31 cellular contexts compared by ENCODE assay signal in the genomic region with DNA sequence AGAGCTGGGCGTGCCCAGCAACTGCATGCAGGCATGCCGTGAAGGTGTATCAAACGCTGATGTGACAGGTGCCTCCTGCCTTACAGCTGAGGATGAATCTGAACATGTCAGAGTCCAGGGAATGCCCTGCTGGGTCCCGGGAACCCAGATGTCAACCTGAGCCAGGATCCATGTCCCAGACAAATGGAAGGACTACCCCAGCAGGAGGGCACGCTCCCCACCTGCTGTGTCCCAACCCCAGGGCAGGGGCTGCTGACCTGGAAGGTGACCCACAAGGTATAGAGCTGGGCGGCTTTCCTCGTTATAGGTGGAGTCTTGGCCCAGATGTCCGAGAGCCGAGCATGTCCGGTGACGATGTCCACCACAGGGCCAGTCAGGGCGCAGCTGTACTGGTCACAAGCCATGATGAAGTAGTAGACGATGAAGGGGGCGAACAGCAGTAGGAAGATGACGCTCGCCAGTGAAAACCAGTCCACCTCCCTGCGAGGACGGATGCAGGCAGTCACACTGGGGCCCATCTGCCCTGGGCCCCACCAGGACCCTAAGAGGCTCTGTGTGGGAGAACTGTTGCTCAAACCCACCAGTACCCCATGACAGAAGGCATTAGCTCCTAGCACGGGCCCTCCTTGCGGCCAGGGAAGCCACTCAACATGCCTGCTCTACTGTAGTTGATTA.
"Had no signal": no experiment of that assay in that cellular context is flagged by ENCODE, and none has a peak within 500 bp of the region (broad histone marks: within the 10 kb centered on the region; RNA-seq: fewer than 3 reads in every experiment).

No MANE protein-coding gene starts in this region.

- H3K9me3 ChIP-seq: adrenal gland, ascending aorta, lower lobe of right lung, neutrophil, tibial artery, upper lobe of right lung had no signal

- H3K4me3 Mint-ChIP-seq: activated CD4-positive, alpha-beta memory T cell treated with anti-CD3 and anti-CD28 coated beads, Interleukin-2, amount 10 ng/mL, durations not matched to agents 7 days and 5 days; activated CD4-positive, alpha-beta T cell treated with anti-CD3 and anti-CD28 coated beads, Interleukin-2, amount 10 ng/mL, durations not matched to agents 24 days and 14 days; activated naive CD8-positive, alpha-beta T cell treated with anti-CD3 and anti-CD28 coated beads for 36 hours; brain; dendritic cell treated with granulocyte-macrophage colony-stimulating factor and Interleukin-4, amounts not matched to agents 40 ng/mL and 50 ng/mL, for 4 days; endodermal cell; nephron; stimulated activated effector memory CD8-positive, alpha-beta T cell treated with anti-CD3 and anti-CD28 coated beads, Interleukin-12 subunit alpha, Interleukin-12 subunit beta, amount 100 ng/mL, for 72 hours; stimulated activated naive CD8-positive, alpha-beta T cell treated with anti-CD3 and anti-CD28 coated beads, Interleukin-15, Interleukin-2, amounts not matched to agents 100 ng/mL and 50 ng/mL, for 24 hours had no signal

- H3K27ac Mint-ChIP-seq: activated CD4-positive, alpha-beta memory T cell treated with anti-CD3 and anti-CD28 coated beads, Interleukin-2, amount 10 ng/mL, durations not matched to agents 7 days and 5 days; activated CD4-positive, alpha-beta T cell treated with anti-CD3 and anti-CD28 coated beads, Interleukin-2, amount 10 ng/mL, durations not matched to agents 24 days and 14 days; activated naive CD8-positive, alpha-beta T cell treated with anti-CD3 and anti-CD28 coated beads for 36 hours; activated T-helper 2 cell treated with anti-CD3 and anti-CD28 coated beads, Interferon-gamma antibody, Interleukin-2, Interleukin-4, amounts not matched to agents 10 μg/mL and 5 μg/mL and 100 μg/mL, durations not matched to agents 14 hours and 24 hours and 36 hours; brain; dendritic cell treated with granulocyte-macrophage colony-stimulating factor and Interleukin-4, amounts not matched to agents 40 ng/mL and 50 ng/mL, for 4 days; endodermal cell; nephron; progenitor cell of endocrine pancreas; stimulated activated effector memory CD8-positive, alpha-beta T cell treated with anti-CD3 and anti-CD28 coated beads, Interleukin-12 subunit alpha, Interleukin-12 subunit beta, amount 100 ng/mL, for 72 hours; stimulated activated naive CD8-positive, alpha-beta T cell treated with anti-CD3 and anti-CD28 coated beads, Interleukin-15, Interleukin-2, amounts not matched to agents 100 ng/mL and 50 ng/mL, for 24 hours had no signal

- H3K27me3 Mint-ChIP-seq: activated CD4-positive, alpha-beta memory T cell treated with anti-CD3 and anti-CD28 coated beads, Interleukin-2, amount 10 ng/mL, durations not matched to agents 7 days and 5 days; activated CD4-positive, alpha-beta T cell treated with anti-CD3 and anti-CD28 coated beads, Interleukin-2, amount 10 ng/mL, durations not matched to agents 24 days and 14 days; activated naive CD8-positive, alpha-beta T cell treated with anti-CD3 and anti-CD28 coated beads for 36 hours; brain; dendritic cell treated with granulocyte-macrophage colony-stimulating factor and Interleukin-4, amounts not matched to agents 40 ng/mL and 50 ng/mL, for 4 days; progenitor cell of endocrine pancreas; stimulated activated naive CD8-positive, alpha-beta T cell treated with anti-CD3 and anti-CD28 coated beads, Interleukin-15, Interleukin-2, amounts not matched to agents 100 ng/mL and 50 ng/mL, for 24 hours had no signal

- DNase-seq: activated CD4-positive, alpha-beta memory T cell treated with anti-CD3 and anti-CD28 coated beads, Interleukin-2, amount 10 ng/mL, durations not matched to agents 7 days and 5 days; activated CD4-positive, alpha-beta T cell treated with anti-CD3 and anti-CD28 coated beads, Interleukin-2, amount 10 ng/mL, durations not matched to agents 24 days and 14 days; activated CD8-positive, alpha-beta memory T cell treated with anti-CD3 and anti-CD28 coated beads, Interleukin-2, amount 50 U/mL, for 48 hours; activated naive CD4-positive, alpha-beta T cell treated with Interleukin-2 at 50 U/mL for 16 hours; activated naive CD8-positive, alpha-beta T cell treated with anti-CD3 and anti-CD28 coated beads for 36 hours; activated T-cell treated with anti-CD3 and anti-CD28 coated beads, Interleukin-2, amount 50 U/mL, for 48 hours; endodermal cell; foreskin fibroblast; lower lobe of right lung; mesenchymal stem cell; small intestine; stimulated activated CD4-positive, alpha-beta T cell treated with anti-CD3 and anti-CD28 coated beads, Interleukin-4, amount 100 ng/mL, for 24 hours; T-helper 9 cell; upper lobe of right lung had no signal

- H3K27me3 ChIP-seq: adrenal gland, ascending aorta, cardiac muscle cell, neutrophil, tibial artery, upper lobe of right lung had no signal

- ATAC-seq: activated CD4-positive, CD25-positive, alpha-beta regulatory T cell treated with anti-CD3 and anti-CD28 coated beads, Interleukin-2, amount 50 U/mL, for 24 hours; esophagus mucosa; left lobe of liver; lower lobe of right lung; sciatic nerve; stimulated activated effector memory CD8-positive, alpha-beta T cell treated with anti-CD3 and anti-CD28 coated beads, Interleukin-12 subunit alpha, Interleukin-12 subunit beta, amount 100 ng/mL, for 72 hours; upper lobe of right lung had no signal

- H3K4me3 ChIP-seq: adrenal gland, ascending aorta, cardiac muscle cell, lower lobe of right lung, tibial artery, upper lobe of right lung had no signal

- H3K27ac ChIP-seq: adrenal gland, ascending aorta, cardiac muscle cell, lower lobe of right lung, neutrophil, tibial artery, upper lobe of right lung, VCaP had no signal
